Comparison of ENCODE assay signal across 16 cellular contexts in the genomic region with DNA sequence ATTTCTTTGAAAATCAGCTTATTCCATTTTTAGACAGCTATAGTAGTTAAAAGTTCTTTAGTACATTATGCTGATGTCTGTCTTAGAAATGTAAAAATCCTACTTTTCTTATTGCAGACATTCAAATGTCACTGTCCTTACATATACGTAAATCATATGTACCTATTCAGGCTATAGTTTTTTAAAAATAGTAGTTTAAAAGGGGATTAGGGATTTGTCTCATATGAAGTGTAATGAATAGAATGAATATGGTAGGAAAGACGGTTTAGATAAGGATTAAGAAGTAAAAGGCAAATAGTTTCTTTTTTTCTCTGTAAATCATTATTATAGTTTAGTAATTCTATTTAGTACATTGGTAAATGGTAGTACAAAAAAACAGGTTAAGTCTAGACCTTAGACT. TPM values are rescaled to one million over a fixed set of nuclear protein-coding genes. Genes with fewer than 3 reads are reported as not detected.
DNase-seq lines count a peak whose midpoint lies in the region; ATAC-seq, FAIRE-seq and TF ChIP-seq lines count a peak whose summit lies in the region.
"Had no signal": no experiment of that assay in that cellular context is flagged by ENCODE, and none has a peak within 500 bp of the region (broad histone marks: within the 10 kb centered on the region; RNA-seq: fewer than 3 reads in every experiment).

No MANE protein-coding gene starts in this region.

- H3K4me1 ChIP-seq in SJCRH30 = peaks cover 8% of the 10 kb centered on the region

- DNase-seq in D721Med (ENCODE audit: insufficient read length, low spot score) = no peak
- no peak for DNase-seq in SJCRH30
- DNase-seq in dorsolateral prefrontal cortex = no peak
- peak; percentile 26 for DNase-seq in pons (ENCODE audit: low spot score)
- no peak for DNase-seq in left colon
- DNase-seq in omental fat pad (ENCODE audit: low spot score) = no peak
- DNase-seq in NCI-H2081 treated with DMSO at 0.1 percent for 48 hours (lab: John Stamatoyannopoulos, UW) = no peak
- DNase-seq: DMS 273 treated with DMSO at 0.1 percent for 48 hours, NCI-H1105, NCI-H2081, NCI-H510A, NCI-H748 treated with DMSO at 0.1 percent for 48 hours, SHP77 had no signal

- TF ChIP-seq CTCF in D721Med (IDR thresholded peaks at IDR 0.05; ENCODE audit: insufficient read depth, missing control alignments) (no peak), dorsolateral prefrontal cortex (IDR thresholded peaks at IDR 0.05 in 54 of 56, conservative IDR thresholded peaks at IDR 0.05 in 2 of 56; ENCODE audit: low read depth in 1 of 56, partially characterized antibody in 56 of 56) (no peak), omental fat pad (IDR thresholded peaks at IDR 0.05) (no peak)

- H3K36me3 ChIP-seq in SJCRH30 = no peaks in the 10 kb centered on the region

- intact Hi-C loops in dorsolateral prefrontal cortex (cut with DNase I) = loop anchor here (10.0 kb wide), 4 partner anchors 136 to 686 kb away; no protein-coding TSS in a partner anchor
- intact Hi-C loops in left colon (cut with DNase I, micrococcal nuclease) = no loop called here

- H3K27ac ChIP-seq in SJCRH30 = peak overlapping the region; percentile 50; the same call in 1 of the 2 replicates
- peak overlapping the region in 49 of 59 donors; percentile 3 to 100 (median 97) for H3K27ac ChIP-seq in dorsolateral prefrontal cortex

- H3K27me3 ChIP-seq in SJCRH30 (no peaks in the 10 kb centered on the region), dorsolateral prefrontal cortex (no peaks in the 10 kb centered on the region)

- H3K4me3 ChIP-seq in SJCRH30 (no peak overlapping the region), dorsolateral prefrontal cortex (peak overlapping the region in 36 of 59 donors; percentile 1 to 100 (median 22))
- H3K4me3 ChIP-seq: HAP-1 had no signal

- ATAC-seq in left colon (no peak), omental fat pad (ENCODE audit: low FRiP score) (no peak), HG02623 (IDR thresholded peaks at IDR 0.05; ENCODE audit: unreplicated experiment) (no peak)

- no peaks in the 10 kb centered on the region for H3K9me3 ChIP-seq in SJCRH30 (replicated peaks)

- FAIRE-seq in D721Med (lab: Jason Lieb, UNC) = peak; percentile 60
- FAIRE-seq: G401.6 had no signal

RNA-seq across cellular contexts. Expression of a gene that starts 7.4 kb away (rescaled TPM):
- total RNA-seq in SJCRH30 (2014; rRNA removed; shearing (Covaris generic)) = 18.4 and 26.1 TPM in 2 replicates
- total RNA-seq in dorsolateral prefrontal cortex (10 to 100 TPM; 28.5 to 72.8 (median 43.5) TPM), left colon (10 to 100 TPM; 12.5 to 18.3 TPM), omental fat pad (10 to 100 TPM; 23.5 to 36.9 (median 34.4) TPM)

Comparison
In these comparisons a context has a peak if more than half of its experiments do, and no peak if none do; other contexts are left out.
1. intact Hi-C loops: an anchor here in dorsolateral prefrontal cortex (10.0 kb wide); none called in left colon.